Comparison of ENCODE assay signal across 3 cellular contexts in genomic region chr11:37277896-37278465, GRCh38.
"Had no signal": no experiment of that assay in that cellular context is flagged by ENCODE, and none has a peak within 500 bp of the region (broad histone marks: within the 10 kb centered on the region; RNA-seq: fewer than 3 reads in every experiment).

No MANE protein-coding gene starts in this region.

- ATAC-seq: GM12878 had no signal

- DNase-seq: GDM1, GF-D8 had no signal

- H3K4me3 ChIP-seq: GM12878 had no signal
